Comparison of ENCODE assay signal across 22 cellular contexts in the genomic region with DNA sequence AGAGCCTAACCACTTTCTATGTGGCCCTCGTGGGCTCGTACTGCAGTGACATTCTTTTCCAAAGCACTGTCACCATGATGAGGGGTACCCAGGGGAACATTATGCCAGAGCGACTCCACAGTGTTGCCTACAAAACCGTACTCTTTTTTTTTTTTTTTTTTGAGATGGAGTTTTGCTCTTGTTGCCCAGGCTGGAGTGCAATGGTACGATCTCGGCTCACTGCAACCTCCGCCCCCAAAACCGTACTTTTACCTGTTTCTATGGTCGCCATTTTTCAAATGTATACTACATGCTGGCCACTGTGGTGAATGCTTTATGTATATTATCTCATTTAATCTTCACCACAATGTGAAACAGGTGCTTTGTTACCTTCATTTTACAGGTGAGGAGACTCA. TPM values are rescaled to one million over a fixed set of nuclear protein-coding genes. Genes with fewer than 3 reads are reported as not detected.
DNase-seq lines count a peak whose midpoint lies in the region; ATAC-seq, FAIRE-seq and TF ChIP-seq lines count a peak whose summit lies in the region.
"Had no signal": no experiment of that assay in that cellular context is flagged by ENCODE, and none has a peak within 500 bp of the region (broad histone marks: within the 10 kb centered on the region; RNA-seq: fewer than 3 reads in every experiment).

No MANE protein-coding gene starts in this region.

- H3K4me3 ChIP-seq in GM12875 (ENCODE audit: low read depth, low read length) (peak overlapping the region; percentile 78), GM12878 (peak overlapping the region; percentile 84), mononuclear cell (ENCODE audit: low read length) (peak overlapping the region; percentile 77), upper lobe of left lung (no peak overlapping the region)
- H3K4me3 ChIP-seq: adrenal gland, breast epithelium, coronary artery, esophagus squamous epithelium, GM23338, SJSA1, testis, vagina had no signal

- H3K36me3 ChIP-seq in GM12878 (ENCODE audit: control insufficient read depth in 2 of 2, insufficient read depth in 2 of 2, low read length in 1 of 2): no peaks in the 10 kb centered on the region; a peak in 1 of 4 replicates
- no peaks in the 10 kb centered on the region for H3K36me3 ChIP-seq in upper lobe of left lung
- H3K36me3 ChIP-seq: adrenal gland, breast epithelium, esophagus squamous epithelium, SJSA1, vagina had no signal

- TF ChIP-seq POLR2A in GM12878 (IDR thresholded peaks at IDR 0.05; ENCODE audit: low read depth, low read length) (no peak), upper lobe of left lung (IDR thresholded peaks at IDR 0.05) (no peak)

- DNase-seq in GM12878 (ENCODE audit: low read depth, low spot score) (no peak), upper lobe of left lung (no peak), epidermal melanocyte (ENCODE audit: insufficient read length, low spot score) (no peak), EL (no peak)
- DNase-seq: adrenal gland; CD4-positive, alpha-beta T cell; endodermal cell; esophagus squamous epithelium; NCI-H1694 treated with DMSO at 0.1 percent for 48 hours; NCI-H2171 treated with DMSO at 0.1 percent for 48 hours; stimulated activated CD4-positive, alpha-beta T cell treated with anti-CD3 and anti-CD28 coated beads, Interleukin-2, amount 100 ng/mL, for 24 hours; T-helper 1 cell; testis had no signal

- peak overlapping the region; percentile 64 for H3K4me2 ChIP-seq in GM12878 (ENCODE audit: control insufficient read depth, insufficient read depth)
- H3K4me2 ChIP-seq: GM23338 had no signal

- H3K4me1 ChIP-seq in GM12878 (ENCODE audit: control insufficient read depth, insufficient read depth, low read length): peaks cover 13% of the 10 kb centered on the region
- peaks cover 63% of the 10 kb centered on the region for H3K4me1 ChIP-seq in mononuclear cell (ENCODE audit: insufficient read depth, low read length)
- H3K4me1 ChIP-seq in upper lobe of left lung: peaks cover 0 to 10% (median 0%) of the 10 kb centered on the region in 4 donors
- H3K4me1 ChIP-seq: adrenal gland, breast epithelium, SJSA1, testis had no signal

- no peak for FAIRE-seq in GM12878 (lab: Jason Lieb, UNC)
- FAIRE-seq: frontal cortex had no signal

- no peak overlapping the region for H3K9ac ChIP-seq in GM12878 (ENCODE audit: control insufficient read depth, insufficient read depth, low read length)

- H3K27me3 ChIP-seq in GM12878 (replicated peaks in 1 of 2; ENCODE audit: control insufficient read depth in 2 of 2, insufficient read depth in 2 of 2, low read length in 1 of 2) (no peaks in the 10 kb centered on the region), mononuclear cell (ENCODE audit: insufficient read depth, low read length) (no peaks in the 10 kb centered on the region), upper lobe of left lung (no peaks in the 10 kb centered on the region)
- H3K27me3 ChIP-seq: adrenal gland, breast epithelium, esophagus squamous epithelium, SJSA1, testis, vagina had no signal

- CTCF ChIA-PET in GM12878 (lab: Yijun Ruan, JAX): interaction anchor here (0.9 to 5.2 kb wide), 3 partner anchors 12 to 71 kb away, joined by 4 to 39 read pairs (median 4); no protein-coding TSS in a partner anchor

- H3K9me3 ChIP-seq in GM12878 (replicated peaks; ENCODE audit: control insufficient read depth, insufficient read depth, low read length) (no peaks in the 10 kb centered on the region; the same call in 2 of the 3 replicates), mononuclear cell (ENCODE audit: low read depth, low read length) (no peaks in the 10 kb centered on the region), upper lobe of left lung (no peaks in the 10 kb centered on the region)
- H3K9me3 ChIP-seq: adrenal gland, breast epithelium, esophagus squamous epithelium, SJSA1, testis, vagina had no signal

- POLR2A ChIA-PET in GM12878 (lab: Charles Lee): interaction anchor here (0.7 to 1.7 kb wide), 5 partner anchors 16 to 98 kb away, joined by 3 to 5 read pairs (median 4); a partner anchor contains a TSS

- BruUV-seq in GM12878 (replicated peaks; lab: Mats Ljungman, UMichigan): no TSS peak

- TF ChIP-seq CTCF in GM12875 (IDR thresholded peaks at IDR 0.05; ENCODE audit: borderline replicate concordance, insufficient read depth, low read depth, low read length) (no peak), GM12878 (IDR thresholded peaks at IDR 0.05 in 2 of 3, conservative IDR thresholded peaks at IDR 0.05 in 1 of 3; ENCODE audit: control insufficient read depth in 2 of 3, extremely low read depth in 1 of 3, insufficient read depth in 1 of 3, low read depth in 3 of 3, low read length in 3 of 3) (no peak), upper lobe of left lung (IDR thresholded peaks at IDR 0.05) (no peak)

- TF ChIP-seq EP300 in GM12878 (IDR thresholded peaks at IDR 0.05; ENCODE audit: borderline replicate concordance in 1 of 2, control insufficient read depth in 1 of 2, low read depth in 2 of 2, low read length in 2 of 2) (no peak), upper lobe of left lung (IDR thresholded peaks at IDR 0.05) (no peak)

- ATAC-seq in GM12878: peak; percentile 6; the same call in 2 of the 3 replicates
- ATAC-seq in upper lobe of left lung (ENCODE audit: low FRiP score in 2 of 2): no peak
- ATAC-seq in HG03460 (IDR thresholded peaks at IDR 0.05; ENCODE audit: unreplicated experiment): no peak
- ATAC-seq: GM23338 had no signal

- 14% methylated on average over 5 of the region's 9 CpGs for WGBS in GM12878 (ENCODE audit: insufficient coverage, insufficient replicate concordance, low lambda C conversion rate, missing lambda C conversion rate)
- WGBS in upper lobe of left lung, 2 donors: 79 to 90% methylated on average over 9 of the region's 9 CpGs

- H3K27ac ChIP-seq in GM12878 (ENCODE audit: control insufficient read depth, insufficient read depth): peak overlapping the region; percentile 94
- H3K27ac ChIP-seq in upper lobe of left lung: peak overlapping the region in 3 of 4 donors; percentile 18 to 83 (median 40)
- H3K27ac ChIP-seq: adrenal gland, breast epithelium, coronary artery, SJSA1, testis, vagina had no signal

- in situ Hi-C loops in GM12878 (cut with MboI): no loop called here

- intact Hi-C loops in GM12878 (cut with micrococcal nuclease; ENCODE audit: unreplicated experiment): loop anchor here (5.0 kb wide), 1 partner anchor 117 kb away; a partner anchor contains a TSS

- RAD21 ChIA-PET in GM12878 (lab: Charles Lee; ENCODE audit: unreplicated experiment): interaction anchor here (1.2 to 7.5 kb wide), 5 partner anchors 10 to 71 kb away, joined by 4 to 83 read pairs (median 6); no protein-coding TSS in a partner anchor

- H3K79me2 ChIP-seq in GM12878 (ENCODE audit: control insufficient read depth, insufficient read depth, low read length): peaks cover 99% of the 10 kb centered on the region

- TF ChIP-seq RAD21 in GM12878 (IDR thresholded peaks at IDR 0.05; ENCODE audit: insufficient read depth, low read depth, low read length): no peak

- no peak overlapping the region for H2AFZ ChIP-seq in GM12878 (ENCODE audit: control insufficient read depth, low read depth, low read length)
- H2AFZ ChIP-seq: GM23338 had no signal

- SMC1A ChIA-PET in GM12878 (lab: Charles Lee; ENCODE audit: uncharacterized antibody, unreplicated experiment): interaction anchor here (0.9 to 10.7 kb wide), 8 partner anchors 11 to 72 kb away, joined by 3 to 166 read pairs (median 4); no protein-coding TSS in a partner anchor

- no peaks in the 10 kb centered on the region for H4K20me1 ChIP-seq in GM12878 (ENCODE audit: control insufficient read depth, insufficient read depth)

TF ChIP-seq in GM12878, 131 proteins besides CTCF, POLR2A, EP300 and RAD21 (continues in another document):
- TF ChIP-seq GATAD2B (conservative IDR thresholded peaks at IDR 0.05; ENCODE audit: low read depth): no peak

RNA-seq across cellular contexts. Expression of a gene that starts 4.3 kb away (rescaled TPM):
- 397 and 442 TPM in 2 replicates for total RNA-seq in GM12878 (2013; cell fraction: nucleolus; rRNA removed)
- total RNA-seq in GM12878 (2014; rRNA removed): 270 and 329 TPM in 2 replicates
- 371 and 378 TPM in 2 replicates for total RNA-seq in GM12878 (2014; rRNA removed; fragmentation: Illumina TruSeq; extraction: Trizol)
- 319 and 335 TPM in 2 replicates for total RNA-seq in GM12878 (2021)
- 166 TPM for polyA plus RNA-seq in GM12878 (2011; ENCODE audit: low read depth)
- polyA plus RNA-seq in GM12878 (2011; rRNA removed): 804 and 985 TPM in 2 replicates
- polyA plus RNA-seq in GM12878 (2011; cell fraction: cytosol; rRNA removed): 433 and 504 TPM in 2 replicates
- polyA plus RNA-seq in GM12878 (2011; cell fraction: nucleus; rRNA removed): 396 and 451 TPM in 2 replicates
- polyA plus RNA-seq in GM12878 (2012): 204 and 209 TPM in 2 replicates
- 466 and 545 TPM in 2 replicates for polyA plus RNA-seq in GM12878 (2014; fragmentation: Illumina TruSeq; extraction: Trizol)
- 100 to 1,000 TPM; 410 to 617 TPM for polyA plus RNA-seq in GM12878 (2014; fragmentation: Nextera tagmentation; extraction: Ambion mirVana)
- 283 and 353 TPM in 2 replicates for polyA plus RNA-seq in GM12878 (2014; rRNA removed)
- 100 to 1,000 TPM; 229 to 238 TPM for polyA plus RNA-seq in GM12878 (2016; fragmentation: Nextera tagmentation; extraction: Ambion mirVana)
- polyA minus RNA-seq in GM12878 (2011; rRNA and poly(A)+ RNA removed): 394 and 411 TPM in 2 replicates
- polyA minus RNA-seq in GM12878 (2011; cell fraction: cytosol; rRNA and poly(A)+ RNA removed): 150 and 184 TPM in 2 replicates
- 97.7 and 128 TPM in 2 replicates for polyA minus RNA-seq in GM12878 (2011; cell fraction: nucleus; rRNA and poly(A)+ RNA removed)
- total RNA-seq in mononuclear cell: 474 TPM
- total RNA-seq in upper lobe of left lung: 10 to 100 TPM; 12.4 to 45.6 (median 17.0) TPM
- total RNA-seq: endodermal cell, GM23338, SJSA1 had no signal

RNA-seq across cellular contexts. Expression of a gene that starts 49.6 kb away (rescaled TPM):
- not detected in 2 replicates for total RNA-seq in GM12878 (2013; cell fraction: nucleolus; rRNA removed)
- total RNA-seq in GM12878 (2014; rRNA removed) (not detected in 2 replicates), GM12878 (2014; rRNA removed; fragmentation: Illumina TruSeq; extraction: Trizol) (not detected in 2 replicates), GM12878 (2021) (not detected in 2 replicates), mononuclear cell (not detected), upper lobe of left lung (10 to 100 TPM in 4 of 6 donors, 1 to 10 TPM in 2; 6.3 to 26.4 (median 10.8) TPM)
- polyA plus RNA-seq in GM12878 (2011; ENCODE audit: low read depth): not detected
- polyA plus RNA-seq in GM12878 (2011; rRNA removed) (not detected in 2 replicates), GM12878 (2014; fragmentation: Illumina TruSeq; extraction: Trizol) (not detected in 2 replicates), GM12878 (2014; fragmentation: Nextera tagmentation; extraction: Ambion mirVana) (not detected), GM12878 (2014; rRNA removed) (not detected in 2 replicates), GM12878 (2016; fragmentation: Nextera tagmentation; extraction: Ambion mirVana) (not detected)
- not detected in 2 replicates for polyA plus RNA-seq in GM12878 (2011; cell fraction: cytosol; rRNA removed)
- not detected in 2 replicates for polyA plus RNA-seq in GM12878 (2011; cell fraction: nucleus; rRNA removed)
- polyA plus RNA-seq in GM12878 (2012): not detected in 2 replicates
- not detected in 2 replicates for polyA minus RNA-seq in GM12878 (2011; rRNA and poly(A)+ RNA removed)
- polyA minus RNA-seq in GM12878 (2011; cell fraction: cytosol; rRNA and poly(A)+ RNA removed): not detected in 2 replicates
- polyA minus RNA-seq in GM12878 (2011; cell fraction: nucleus; rRNA and poly(A)+ RNA removed): not detected in 2 replicates
- total RNA-seq: CD4-positive, alpha-beta T cell had no signal

Comparison
In these comparisons a context has a peak if more than half of its experiments do, and no peak if none do; other contexts are left out.
1. H3K4me3 ChIP-seq: peak in GM12875 (single experiment), GM12878 (single experiment) and mononuclear cell (single experiment); none in upper lobe of left lung (0 of 4).
2. RNA of a gene that starts 4.3 kb away (total RNA-seq): 474 TPM in mononuclear cell (single experiment) and 270 to 442 TPM in GM12878; 12.4 to 45.6 TPM in upper lobe of left lung; every median in the first group is over 4 times any median in the second.